In the genomic region with DNA sequence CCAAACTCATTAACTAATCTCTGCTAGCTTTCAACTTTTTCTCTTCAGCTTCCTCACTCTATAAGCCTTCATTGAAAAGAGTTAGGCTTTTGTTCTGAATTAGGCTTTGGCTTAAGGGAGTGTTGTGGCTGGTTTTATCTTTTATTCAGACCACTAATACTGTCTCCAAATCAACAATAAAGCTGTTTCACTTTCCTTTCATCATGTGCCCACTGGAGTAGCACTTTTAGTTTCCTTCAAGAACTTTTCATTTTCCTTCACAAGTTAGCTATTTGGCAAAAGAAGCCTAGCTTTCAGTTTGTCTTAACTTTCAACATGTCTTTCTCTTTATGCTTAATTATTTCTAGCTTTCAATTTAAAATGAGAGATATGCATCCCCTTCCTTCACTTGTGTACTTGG, we compare ENCODE assay signal across 24 cellular contexts.
"Had no signal": no experiment of that assay in that cellular context is flagged by ENCODE, and none has a peak within 500 bp of the region (broad histone marks: within the 10 kb centered on the region; RNA-seq: fewer than 3 reads in every experiment).

No MANE protein-coding gene starts in this region.

- DNase-seq: activated CD4-positive, alpha-beta memory T cell treated with anti-CD3 and anti-CD28 coated beads, Interleukin-2, amount 10 ng/mL, durations not matched to agents 7 days and 5 days; activated CD4-positive, alpha-beta T cell treated with anti-CD3 and anti-CD28 coated beads for 1 hour; activated CD4-positive, alpha-beta T cell treated with anti-CD3 and anti-CD28 coated beads, Interleukin-2, amount 10 ng/mL, durations not matched to agents 7 days and 5 days; activated naive CD4-positive, alpha-beta T cell treated with anti-CD3 and anti-CD28 coated beads, Interleukin-2, amount 10 ng/mL, durations not matched to agents 7 days and 5 days; activated T-cell treated with anti-CD3 and anti-CD28 coated beads, Interleukin-2, amount 50 U/mL, for 48 hours; amniotic stem cell; brain microvascular endothelial cell; cortex of kidney; effector memory CD8-positive, alpha-beta T cell; erythroblast; islet precursor cell; left ventricle myocardium inferior; mesendoderm; nucleus accumbens; pancreas; stimulated activated CD4-positive, alpha-beta T cell treated with anti-CD3 and anti-CD28 coated beads, Interleukin-1b, Interleukin-23, amount 100 ng/mL, for 48 hours; stimulated activated CD4-positive, alpha-beta T cell treated with anti-CD3 and anti-CD28 coated beads, Interleukin-4, amount 100 ng/mL, for 4 hours; stimulated activated CD8-positive, alpha-beta memory T cell treated with anti-CD3 and anti-CD28 coated beads, Interleukin-4, amount 100 ng/mL, for 48 hours; stimulated activated naive CD8-positive, alpha-beta T cell treated with anti-CD3 and anti-CD28 coated beads, Interleukin-15, amount 100 ng/mL, for 72 hours; T-helper 2 cell; tibial artery; upper lobe of right lung had no signal

- ATAC-seq: effector memory CD8-positive, alpha-beta T cell; gastroesophageal sphincter; pancreas; stimulated activated memory B cell treated with anti-CD40 and anti-IgM and Interleukin-4, amounts not matched to agents 10 μg/mL and 1 μg/mL and 100 μg/mL, for 72 hours; stimulated activated naive CD8-positive, alpha-beta T cell treated with anti-CD3 and anti-CD28 coated beads, Interleukin-15, amount 100 ng/mL, for 72 hours; upper lobe of right lung had no signal
